15 cellular contexts compared by ENCODE assay signal in the genomic region with DNA sequence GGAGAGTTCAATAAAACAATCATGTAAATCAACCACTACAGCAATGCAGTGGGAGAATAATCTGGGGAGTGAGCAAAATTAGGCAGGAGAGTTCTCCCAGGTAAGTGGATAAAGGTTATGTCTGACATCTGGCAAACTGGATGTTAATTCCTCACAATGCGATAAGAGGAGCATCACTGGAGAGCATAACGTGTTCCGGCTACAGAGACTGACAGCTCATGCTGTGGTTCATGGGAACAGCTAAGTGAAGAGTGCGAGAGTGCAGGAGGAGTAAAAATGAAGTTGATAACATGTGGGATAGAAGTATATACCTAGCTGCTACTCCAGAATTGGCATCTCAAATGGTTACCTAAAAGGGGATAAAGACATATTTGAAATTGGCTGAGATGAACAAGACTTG.
DNase-seq lines count a peak whose midpoint lies in the region; ATAC-seq and TF ChIP-seq lines count a peak whose summit lies in the region.
"Had no signal": no experiment of that assay in that cellular context is flagged by ENCODE, and none has a peak within 500 bp of the region (broad histone marks: within the 10 kb centered on the region; RNA-seq: fewer than 3 reads in every experiment).

No MANE protein-coding gene starts in this region.

- peak; percentile 25 for ATAC-seq in left ventricle myocardium superior
- ATAC-seq in Right ventricle myocardium superior (ENCODE audit: poor library complexity) = no peak
- ATAC-seq in aorta (ENCODE audit: low FRiP score) = no peak

- H3K36me3 ChIP-seq in aorta (ENCODE audit: control insufficient read depth in 1 of 2, insufficient read depth in 2 of 2, low read length in 1 of 2) = no peaks in the 10 kb centered on the region
- H3K36me3 ChIP-seq: BLaER1 treated with 17β-estradiol and CSF1 and Interleukin-3, amounts not matched to agents 10 nM and 100 nM; HAP-1 had no signal

- H3K9me3 ChIP-seq in aorta (ENCODE audit: control insufficient read depth, low read length) = no peaks in the 10 kb centered on the region
- H3K9me3 ChIP-seq: HAP-1 had no signal

- peak overlapping the region; percentile 40 to 66 for H3K27ac ChIP-seq in coronary artery
- H3K27ac ChIP-seq in aorta (ENCODE audit: low read depth in 1 of 2, low read length in 2 of 2) = peak overlapping the region; percentile 54 to 83
- H3K27ac ChIP-seq: BLaER1 treated with 17β-estradiol and CSF1 and Interleukin-3, amounts not matched to agents 10 nM and 100 nM had no signal

- 76 to 79% methylated on average over 4 of the region's 4 CpGs for WGBS in aorta, 2 donors

- no peaks in the 10 kb centered on the region for H3K27me3 ChIP-seq in aorta (ENCODE audit: control insufficient read depth in 1 of 2, insufficient read depth in 2 of 2, low read length in 1 of 2)
- H3K27me3 ChIP-seq: BLaER1 treated with 17β-estradiol and CSF1 and Interleukin-3, amounts not matched to agents 10 nM and 100 nM had no signal

- DNase-seq in NCI-H82 (lab: John Stamatoyannopoulos, UW) (peak; percentile 44), NCI-H82 treated with DMSO at 0.1 percent for 48 hours (lab: John Stamatoyannopoulos, UW; ENCODE audit: unreplicated experiment) (no peak), left ventricle myocardium superior (no peak), Right ventricle myocardium superior (no peak), coronary artery (ENCODE audit: low spot score) (no peak), aorta (no peak), NK-92 (lab: John Stamatoyannopoulos, UW; ENCODE audit: unreplicated experiment) (no peak)
- DNase-seq in activated effector memory CD4-positive, alpha-beta T cell treated with anti-CD3 and anti-CD28 coated beads, Interleukin-2, amount 50 U/mL, for 16 hours = no peak
- DNase-seq: 8988T; AML-193; CD4-positive, CD25-positive, alpha-beta regulatory T cell; DMS53; GF-D8 had no signal

- peaks cover 6 to 9% of the 10 kb centered on the region in 2 donors for H3K4me1 ChIP-seq in aorta (ENCODE audit: control insufficient read depth in 1 of 2, insufficient read depth in 2 of 2, low read length in 2 of 2)
- H3K4me1 ChIP-seq: HAP-1 had no signal

- intact Hi-C loops in left ventricle myocardium superior (cut with micrococcal nuclease) = no loop called here
- intact Hi-C loops in Right ventricle myocardium superior (cut with DNase I) = no loop called here
- intact Hi-C loops in aorta (cut with DNase I) = loop anchor here in 1 of 2 donors (5.0 kb wide), 2 partner anchors 37 to 192 kb away; no protein-coding TSS in a partner anchor

- no peak for TF ChIP-seq CTCF in coronary artery (IDR thresholded peaks at IDR 0.05)

- peak overlapping the region; percentile 14 for H3K4me3 ChIP-seq in coronary artery
- no peak overlapping the region for H3K4me3 ChIP-seq in aorta (ENCODE audit: low read length in 2 of 2)
- H3K4me3 ChIP-seq: BLaER1 treated with 17β-estradiol and CSF1 and Interleukin-3, amounts not matched to agents 10 nM and 100 nM; HAP-1 had no signal
